Comparison of ENCODE assay signal across 30 cellular contexts in genomic region chr9:117334101-117334500, GRCh38.
DNase-seq lines count a peak whose midpoint lies in the region; ATAC-seq and TF ChIP-seq lines count a peak whose summit lies in the region.
"Had no signal": no experiment of that assay in that cellular context is flagged by ENCODE, and none has a peak within 500 bp of the region (broad histone marks: within the 10 kb centered on the region; RNA-seq: fewer than 3 reads in every experiment).

No MANE protein-coding gene starts in this region.

- H3K14ac ChIP-seq in mesenchymal stem cell (ENCODE audit: low read length in 2 of 2), result no peak overlapping the region

- H3K18ac ChIP-seq in mesenchymal stem cell (ENCODE audit: low read depth in 1 of 2, low read length in 2 of 2), result no peak overlapping the region

- H4K91ac ChIP-seq in mesenchymal stem cell (ENCODE audit: low read length), result no peak overlapping the region

- H2BK5ac ChIP-seq in mesenchymal stem cell (ENCODE audit: low read depth, low read length, poor library complexity, severe bottlenecking), result no peak overlapping the region

- H3K36me3 Mint-ChIP-seq in endodermal cell (ENCODE audit: low read depth) (no peaks in the 10 kb centered on the region), nephron progenitor cell (ENCODE audit: low read depth) (no peaks in the 10 kb centered on the region)
- H3K36me3 Mint-ChIP-seq: CD14-positive monocyte; stimulated activated naive B cell treated with anti-CD40 and anti-IgM and Interleukin-4, amounts not matched to agents 10 μg/mL and 1 μg/mL and 100 μg/mL, for 72 hours had no signal

- H3K9me3 ChIP-seq in endodermal cell (ENCODE audit: control insufficient read depth, low read length) (no peaks in the 10 kb centered on the region), mesenchymal stem cell (ENCODE audit: control insufficient read depth, low read length) (no peaks in the 10 kb centered on the region)
- H3K9me3 ChIP-seq: suprapubic skin had no signal

- H3K36me3 ChIP-seq in endodermal cell (ENCODE audit: control insufficient read depth, insufficient read depth, low read length), result no peaks in the 10 kb centered on the region
- H3K36me3 ChIP-seq in mesenchymal stem cell (ENCODE audit: control insufficient read depth in 1 of 2, insufficient read depth in 2 of 2, low read depth in 1 of 2, low read length in 2 of 2), result no peaks in the 10 kb centered on the region
- H3K36me3 ChIP-seq: suprapubic skin had no signal

- no peak overlapping the region for H3K4ac ChIP-seq in mesenchymal stem cell (ENCODE audit: low read depth in 1 of 2, low read length in 2 of 2)

- H2BK12ac ChIP-seq in mesenchymal stem cell (ENCODE audit: low read length in 2 of 2), result no peak overlapping the region

- H3K27ac Mint-ChIP-seq in endodermal cell (no peak overlapping the region), nephron progenitor cell (no peak overlapping the region)
- H3K27ac Mint-ChIP-seq: activated CD4-positive, alpha-beta T cell treated with anti-CD3 and anti-CD28 coated beads, Interleukin-2, amount 10 ng/mL, durations not matched to agents 7 days and 5 days; activated T-cell treated with anti-CD3 and anti-CD28 coated beads, Interleukin-2, amount 50 U/mL, for 24 hours; CD14-positive monocyte; stimulated activated naive B cell treated with anti-CD40 and anti-IgM and Interleukin-4, amounts not matched to agents 10 μg/mL and 1 μg/mL and 100 μg/mL, for 72 hours; T-helper 2 cell treated with Interferon-gamma antibody and Interleukin-4, amounts not matched to agents 5 μg/mL and 100 μg/mL, for 36 hours had no signal

- H3K4me3 Mint-ChIP-seq in endodermal cell (no peak overlapping the region), nephron progenitor cell (no peak overlapping the region)
- H3K4me3 Mint-ChIP-seq: activated CD4-positive, alpha-beta T cell treated with anti-CD3 and anti-CD28 coated beads, Interleukin-2, amount 10 ng/mL, durations not matched to agents 7 days and 5 days; activated T-cell treated with anti-CD3 and anti-CD28 coated beads, Interleukin-2, amount 50 U/mL, for 24 hours; CD14-positive monocyte; neural crest cell; stimulated activated naive B cell treated with anti-CD40 and anti-IgM and Interleukin-4, amounts not matched to agents 10 μg/mL and 1 μg/mL and 100 μg/mL, for 72 hours; T-helper 2 cell treated with Interferon-gamma antibody and Interleukin-4, amounts not matched to agents 5 μg/mL and 100 μg/mL, for 36 hours had no signal

- H2BK15ac ChIP-seq in mesenchymal stem cell (ENCODE audit: low read depth, poor library complexity, severe bottlenecking), result no peak overlapping the region

- H3K27me3 ChIP-seq in endodermal cell (ENCODE audit: control insufficient read depth, insufficient read depth, low read length, poor library complexity, severe bottlenecking), result peaks cover 11% of the 10 kb centered on the region
- no peaks in the 10 kb centered on the region for H3K27me3 ChIP-seq in mesenchymal stem cell (ENCODE audit: control insufficient read depth in 1 of 2, insufficient read depth in 1 of 2, low read length in 2 of 2)
- H3K27me3 ChIP-seq: suprapubic skin had no signal

- H3K79me1 ChIP-seq in mesenchymal stem cell (replicated peaks; ENCODE audit: low read length, poor library complexity, severe bottlenecking), result no peaks in the 10 kb centered on the region

- no peaks in the 10 kb centered on the region for H3K4me1 Mint-ChIP-seq in endodermal cell
- H3K4me1 Mint-ChIP-seq in nephron progenitor cell, result no peaks in the 10 kb centered on the region
- H3K4me1 Mint-ChIP-seq: activated CD4-positive, alpha-beta T cell treated with anti-CD3 and anti-CD28 coated beads, Interleukin-2, amount 10 ng/mL, durations not matched to agents 7 days and 5 days; CD14-positive monocyte; neural crest cell; stimulated activated naive B cell treated with anti-CD40 and anti-IgM and Interleukin-4, amounts not matched to agents 10 μg/mL and 1 μg/mL and 100 μg/mL, for 72 hours had no signal

- H3K9me3 Mint-ChIP-seq in endodermal cell, result no peaks in the 10 kb centered on the region
- no peaks in the 10 kb centered on the region for H3K9me3 Mint-ChIP-seq in nephron progenitor cell
- H3K9me3 Mint-ChIP-seq: T-helper 2 cell treated with Interferon-gamma antibody and Interleukin-4, amounts not matched to agents 5 μg/mL and 100 μg/mL, for 36 hours had no signal

- H3K27me3 Mint-ChIP-seq in endodermal cell (ENCODE audit: insufficient read depth) (peaks cover 16% of the 10 kb centered on the region), nephron progenitor cell (ENCODE audit: low read depth, poor library complexity) (peaks cover 9% of the 10 kb centered on the region)
- H3K27me3 Mint-ChIP-seq: activated CD4-positive, alpha-beta T cell treated with anti-CD3 and anti-CD28 coated beads, Interleukin-2, amount 10 ng/mL, durations not matched to agents 7 days and 5 days; activated T-cell treated with anti-CD3 and anti-CD28 coated beads, Interleukin-2, amount 50 U/mL, for 24 hours; stimulated activated naive B cell treated with anti-CD40 and anti-IgM and Interleukin-4, amounts not matched to agents 10 μg/mL and 1 μg/mL and 100 μg/mL, for 72 hours had no signal

- H3K4me2 ChIP-seq in mesenchymal stem cell (ENCODE audit: low read length, poor library complexity, severe bottlenecking), result no peak overlapping the region

- no peak overlapping the region for H2AK5ac ChIP-seq in mesenchymal stem cell (ENCODE audit: low read length, severe bottlenecking)

- H2AFZ ChIP-seq in mesenchymal stem cell (ENCODE audit: low read depth, low read length), result no peak overlapping the region
- H2AFZ ChIP-seq: GM23248, parathyroid adenoma had no signal

- H3K27ac ChIP-seq in endodermal cell (ENCODE audit: low read depth, low read length) (no peak overlapping the region), mesenchymal stem cell (ENCODE audit: low read length, poor library complexity, severe bottlenecking) (no peak overlapping the region)
- H3K27ac ChIP-seq: 22Rv1, GM23248, parathyroid adenoma, suprapubic skin had no signal

- no peaks in the 10 kb centered on the region for H3K4me1 ChIP-seq in endodermal cell (ENCODE audit: control insufficient read depth, insufficient read depth, low read length)
- H3K4me1 ChIP-seq in mesenchymal stem cell (ENCODE audit: control insufficient read depth, insufficient read depth, low read depth, low read length), result no peaks in the 10 kb centered on the region
- H3K4me1 ChIP-seq: parathyroid adenoma, suprapubic skin had no signal

- WGBS in endodermal cell (ENCODE audit: insufficient coverage in 1 of 2, insufficient read length in 1 of 2), 2 experiments, result 60 to 78% methylated on average over 1 to 2 of the region's 2 CpGs
- WGBS in mesenchymal stem cell, result 29% methylated on average over 1 of the region's 2 CpGs

- no peak overlapping the region for H2BK120ac ChIP-seq in mesenchymal stem cell (ENCODE audit: low read depth, low read length)

- H4K8ac ChIP-seq in mesenchymal stem cell (ENCODE audit: low read length), result no peak overlapping the region

- no peak for ATAC-seq in HG03439 (IDR thresholded peaks at IDR 0.05; ENCODE audit: unreplicated experiment)
- ATAC-seq: K562; PC-3; right cardiac atrium; Right ventricle myocardium inferior; stimulated activated naive B cell treated with anti-CD40 and anti-IgM and Interleukin-4, amounts not matched to agents 10 μg/mL and 1 μg/mL and 100 μg/mL, for 72 hours had no signal

- no peak overlapping the region for H3K23ac ChIP-seq in mesenchymal stem cell (ENCODE audit: low read length in 2 of 2)

- DNase-seq in NCI-H1092 treated with DMSO at 0.1 percent for 48 hours (lab: John Stamatoyannopoulos, UW), result peak; percentile 12
- no peak for DNase-seq in NCI-H1092 (lab: John Stamatoyannopoulos, UW)
- peak; percentile 38 for DNase-seq in NCI-H146 treated with DMSO at 0.1 percent for 48 hours (lab: John Stamatoyannopoulos, UW; ENCODE audit: unreplicated experiment)
- peak; percentile 76 for DNase-seq in endodermal cell
- peak; percentile 27 for DNase-seq in nephron progenitor cell
- DNase-seq in DMS153 treated with DMSO at 0.1 percent for 48 hours (lab: John Stamatoyannopoulos, UW; ENCODE audit: unreplicated experiment), result no peak
- DNase-seq in mesenchymal stem cell, result no peak
- DNase-seq: activated CD4-positive, alpha-beta T cell treated with anti-CD3 and anti-CD28 coated beads, Interleukin-2, amount 10 ng/mL, durations not matched to agents 7 days and 5 days; activated gamma-delta T cell; activated T-cell treated with anti-CD3 and anti-CD28 coated beads, Interleukin-2, amount 50 U/mL, for 24 hours; cerebellar nuclear complex; EL; GM23248; hypothalamus; NCI-H226; NK-92 treated with Interleukin-12 subunit alpha and Interleukin-12 subunit beta, amount 100 ng/mL, for 24 hours; PC-3; right cardiac atrium; stimulated activated CD4-positive, alpha-beta T cell treated with anti-CD3 and anti-CD28 coated beads, Interleukin-4, amount 100 ng/mL, for 4 hours; stimulated activated naive B cell treated with anti-CD40 and anti-IgM and Interleukin-4, amounts not matched to agents 10 μg/mL and 1 μg/mL and 100 μg/mL, for 72 hours had no signal

- H3K4me3 ChIP-seq in endodermal cell (ENCODE audit: low read length) (no peak overlapping the region), mesenchymal stem cell (ENCODE audit: insufficient read depth in 1 of 2, low read depth in 1 of 2, low read length in 2 of 2) (no peak overlapping the region)
- H3K4me3 ChIP-seq: GM23248, K562, lung, suprapubic skin had no signal

- no peak overlapping the region for H3K9ac ChIP-seq in endodermal cell (ENCODE audit: extremely low read depth, low read length, poor library complexity, severe bottlenecking)
- H3K9ac ChIP-seq in mesenchymal stem cell (ENCODE audit: low read length), result no peak overlapping the region
- H3K9ac ChIP-seq: GM23248, parathyroid adenoma had no signal

- TF ChIP-seq CTCF in endodermal cell (conservative IDR thresholded peaks at IDR 0.05) (no peak), nephron progenitor cell (IDR thresholded peaks at IDR 0.05) (no peak)

Comparison
In these comparisons a context has a peak if more than half of its experiments do, and no peak if none do; other contexts are left out.
1. DNase-seq: peak in NCI-H1092 treated with DMSO at 0.1 percent for 48 hours (single experiment), NCI-H146 treated with DMSO at 0.1 percent for 48 hours (single experiment), endodermal cell (single experiment) and nephron progenitor cell (single experiment); none in NCI-H1092 (single experiment), DMS153 treated with DMSO at 0.1 percent for 48 hours (single experiment) and mesenchymal stem cell (single experiment).